Comparison of ENCODE assay signal across 1 cellular context in the genomic region with DNA sequence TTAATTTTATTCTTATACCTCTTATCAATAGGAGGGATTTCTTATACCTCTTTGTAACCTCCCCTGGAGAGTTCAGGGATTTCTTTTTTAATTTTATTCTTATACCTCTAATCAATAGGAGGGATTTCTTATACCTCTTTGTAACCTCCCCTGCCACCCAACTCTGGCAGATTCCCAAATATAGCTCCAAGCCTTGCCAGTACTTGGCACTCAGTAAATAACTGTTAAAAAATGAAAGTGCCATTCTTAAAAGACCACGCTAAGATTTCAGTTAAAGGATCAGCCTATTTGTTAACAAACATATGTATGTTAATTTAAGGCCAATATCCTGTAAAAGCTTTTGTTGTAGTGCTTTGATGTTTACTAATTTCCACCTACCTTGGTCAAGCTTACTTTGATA.
TF ChIP-seq lines count a peak whose summit lies in the region.

No MANE protein-coding gene starts in this region.

TF ChIP-seq in HepG2, 621 proteins besides CTCF, POLR2A, EP300 and RAD21:
- TF ChIP-seq SMYD3 (CRISPR knock-in tag; IDR thresholded peaks at IDR 0.05) = no peak
- TF ChIP-seq ZNF205 (CRISPR knock-in tag; IDR thresholded peaks at IDR 0.05) = peak; percentile 93
